11 cellular contexts compared by ENCODE assay signal in the genomic region with DNA sequence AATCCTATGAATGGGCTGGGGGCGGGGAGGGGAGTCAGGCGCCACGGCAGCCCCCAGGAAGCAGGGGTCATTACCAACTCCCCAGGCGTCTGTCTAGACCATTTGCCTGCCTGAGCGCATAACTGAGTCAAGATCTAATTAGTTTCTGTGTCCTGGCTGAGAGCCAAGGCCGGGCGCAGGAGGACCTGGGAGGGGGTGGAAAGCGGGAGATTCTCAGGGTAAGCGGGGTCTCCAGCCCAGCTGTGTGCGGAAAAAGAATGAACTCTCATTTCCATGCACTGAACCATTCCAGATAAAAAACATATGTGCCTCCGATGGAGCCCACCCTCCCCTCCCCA.
DNase-seq lines count a peak whose midpoint lies in the region; ATAC-seq and TF ChIP-seq lines count a peak whose summit lies in the region.
"Had no signal": no experiment of that assay in that cellular context is flagged by ENCODE, and none has a peak within 500 bp of the region (broad histone marks: within the 10 kb centered on the region; RNA-seq: fewer than 3 reads in every experiment).

No MANE protein-coding gene starts in this region.

- H3K36me3 Mint-ChIP-seq in GM23338 (ENCODE audit: low read depth), result no peaks in the 10 kb centered on the region
- H3K36me3 Mint-ChIP-seq in MCF 10A (ENCODE audit: insufficient read depth, unreplicated experiment), result no peaks in the 10 kb centered on the region

- no peaks in the 10 kb centered on the region for H3F3A ChIP-seq in GM23338 (replicated peaks; ENCODE audit: low read depth)

- POLR2A ChIA-PET in MCF 10A (lab: Yijun Ruan, JAX), result no interaction called here

- H3K4me3 Mint-ChIP-seq in GM23338, result no peak overlapping the region
- no peak overlapping the region for H3K4me3 Mint-ChIP-seq in MCF 10A (ENCODE audit: unreplicated experiment)
- H3K4me3 Mint-ChIP-seq: B cell had no signal

- H3K27ac ChIP-seq in GM23338 (ENCODE audit: low read depth), result 0 out of 2 replicates have a peak overlapping the region, but pooled peaks have one; percentile 61
- H3K27ac ChIP-seq: VCaP had no signal

- peak; percentile 57 for ATAC-seq in GM23338

- H3K27ac Mint-ChIP-seq in GM23338 (no peak overlapping the region; the same call in 1 of the 2 replicates), MCF 10A (ENCODE audit: low read depth, unreplicated experiment) (no peak overlapping the region)
- H3K27ac Mint-ChIP-seq: B cell had no signal

- peaks cover 29% of the 10 kb centered on the region for H3K4me1 Mint-ChIP-seq in GM23338
- H3K4me1 Mint-ChIP-seq in MCF 10A (ENCODE audit: insufficient read depth, unreplicated experiment), result no peaks in the 10 kb centered on the region
- H3K4me1 Mint-ChIP-seq: B cell had no signal

- TF ChIP-seq CTCF in GM23338 (conservative IDR thresholded peaks at IDR 0.05; ENCODE audit: low read depth in 2 of 2) (no peak), MCF 10A (IDR thresholded peaks at IDR 0.05; ENCODE audit: unreplicated experiment) (no peak), lower leg skin (IDR thresholded peaks at IDR 0.05) (no peak)

- H2AFZ ChIP-seq in GM23338, result no peak overlapping the region; the same call in 1 of the 2 replicates

- H3K4me1 ChIP-seq in GM23338 (ENCODE audit: insufficient read depth), result peaks cover 14% of the 10 kb centered on the region

- CTCF ChIA-PET in MCF 10A (lab: Yijun Ruan, JAX), result interaction anchor here (0.7 kb wide), 1 partner anchor 59 kb away, joined by 4 read pairs; no protein-coding TSS in a partner anchor

- H3K36me3 ChIP-seq in GM23338 (ENCODE audit: insufficient read depth), result no peaks in the 10 kb centered on the region

- no TSS peak for BruUV-seq in MCF 10A (replicated peaks; lab: Mats Ljungman, UMichigan)

- H3K9me3 Mint-ChIP-seq in GM23338 (no peaks in the 10 kb centered on the region), MCF 10A (ENCODE audit: unreplicated experiment) (no peaks in the 10 kb centered on the region)

- 0 out of 2 replicates have a peak, but pooled peaks cover 3% of the 10 kb centered on the region for H3K9me2 ChIP-seq in GM23338 (ENCODE audit: insufficient read depth)

- H3K27me3 ChIP-seq in GM23338 (ENCODE audit: insufficient read depth), result no peaks in the 10 kb centered on the region

- no peak overlapping the region for H3K4me3 ChIP-seq in GM23338
- no peak overlapping the region for H3K4me3 ChIP-seq in lower leg skin (ENCODE audit: low read depth, poor library complexity, severe bottlenecking)

- no peaks in the 10 kb centered on the region for H4K20me1 ChIP-seq in GM23338 (replicated peaks; ENCODE audit: insufficient read depth)

- H3K27me3 Mint-ChIP-seq in GM23338 (ENCODE audit: insufficient read depth, low read depth, poor library complexity), result peaks cover 5% of the 10 kb centered on the region
- peaks cover 65% of the 10 kb centered on the region for H3K27me3 Mint-ChIP-seq in MCF 10A (ENCODE audit: insufficient read depth, unreplicated experiment)
- H3K27me3 Mint-ChIP-seq: B cell had no signal

- intact Hi-C loops in MCF 10A (cut with micrococcal nuclease), result no loop called here
- intact Hi-C loops in lower leg skin (cut with DNase I; ENCODE audit: low total_unique reads), result no loop called here

- DNase-seq in GM23338 (ENCODE audit: low spot score), result peak; percentile 36
- peak; percentile 48 for DNase-seq in NCI-H1436 treated with DMSO at 0.1 percent for 48 hours (lab: John Stamatoyannopoulos, UW)
- peak; percentile 27 for DNase-seq in NCI-H774 (lab: John Stamatoyannopoulos, UW)
- peak; percentile 89 for DNase-seq in left kidney (ENCODE audit: low read depth, low spot score)
- DNase-seq in SW 1271 (lab: John Stamatoyannopoulos, UW), result no peak
- no peak for DNase-seq in MCF 10A (ENCODE audit: unreplicated experiment)
- no peak for DNase-seq in lower leg skin (ENCODE audit: low spot score in 2 of 2)
- DNase-seq: activated gamma-delta T cell, erythroblast had no signal

- WGBS in lower leg skin, 2 donors, result 35 to 36% methylated on average over 11 of the region's 11 CpGs

- 0 out of 2 replicates have a peak overlapping the region, but pooled peaks have one; percentile 43 for H3K4me2 ChIP-seq in GM23338

- H3K79me2 ChIP-seq in GM23338 (replicated peaks; ENCODE audit: insufficient read depth), result no peaks in the 10 kb centered on the region

- TF ChIP-seq POLR2A in lower leg skin (IDR thresholded peaks at IDR 0.05), result no peak

TF ChIP-seq in GM23338, 12 proteins besides CTCF, POLR2A, EP300 and RAD21:
- no peak for TF ChIP-seq EZH2phosphoT487 (IDR thresholded peaks at IDR 0.05; ENCODE audit: unreplicated experiment)

Comparison
In these comparisons a context has a peak if more than half of its experiments do, and no peak if none do; other contexts are left out.
1. DNase-seq: peak in GM23338 (single experiment), NCI-H1436 treated with DMSO at 0.1 percent for 48 hours (single experiment), NCI-H774 (single experiment) and left kidney (single experiment); none in SW 1271 (0 of 2), MCF 10A (single experiment) and lower leg skin (0 of 2).